In genomic region chr2:54454922-54455583, GRCh38 we compare ENCODE assay signal across 1 cellular context.
TF ChIP-seq lines count a peak whose summit lies in the region.

No MANE protein-coding gene starts in this region.

TF ChIP-seq in HepG2, 621 proteins besides CTCF, POLR2A, EP300 and RAD21 (continued from another document and continues in another):
- TF ChIP-seq, protein P1, sequence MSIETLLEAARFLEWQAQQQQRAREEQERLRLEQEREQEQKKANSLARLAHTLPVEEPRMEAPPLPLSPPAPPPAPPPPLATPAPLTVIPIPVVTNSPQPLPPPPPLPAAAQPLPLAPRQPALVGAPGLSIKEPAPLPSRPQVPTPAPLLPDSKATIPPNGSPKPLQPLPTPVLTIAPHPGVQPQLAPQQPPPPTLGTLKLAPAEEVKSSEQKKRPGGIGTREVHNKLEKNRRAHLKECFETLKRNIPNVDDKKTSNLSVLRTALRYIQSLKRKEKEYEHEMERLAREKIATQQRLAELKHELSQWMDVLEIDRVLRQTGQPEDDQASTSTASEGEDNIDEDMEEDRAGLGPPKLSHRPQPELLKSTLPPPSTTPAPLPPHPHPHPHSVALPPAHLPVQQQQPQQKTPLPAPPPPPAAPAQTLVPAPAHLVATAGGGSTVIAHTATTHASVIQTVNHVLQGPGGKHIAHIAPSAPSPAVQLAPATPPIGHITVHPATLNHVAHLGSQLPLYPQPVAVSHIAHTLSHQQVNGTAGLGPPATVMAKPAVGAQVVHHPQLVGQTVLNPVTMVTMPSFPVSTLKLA (IDR thresholded peaks at IDR 0.05): no peak
- TF ChIP-seq ONECUT2 (CRISPR knock-in tag; IDR thresholded peaks at IDR 0.05): no peak
- no peak for TF ChIP-seq ZNF10 (CRISPR knock-in tag; IDR thresholded peaks at IDR 0.05; ENCODE audit: borderline replicate concordance, low read depth)
- TF ChIP-seq RFXAP (CRISPR knock-in tag; IDR thresholded peaks at IDR 0.05; ENCODE audit: borderline replicate concordance): no peak
- no peak for TF ChIP-seq NFE2L2 (IDR thresholded peaks at IDR 0.05; ENCODE audit: low read length)
- 0 out of 2 replicates have a peak, but pooled peaks have one; percentile 29 for TF ChIP-seq ARHGAP35 (CRISPR knock-in tag; IDR thresholded peaks at IDR 0.05; ENCODE audit: borderline replicate concordance)
- TF ChIP-seq, protein P2, sequence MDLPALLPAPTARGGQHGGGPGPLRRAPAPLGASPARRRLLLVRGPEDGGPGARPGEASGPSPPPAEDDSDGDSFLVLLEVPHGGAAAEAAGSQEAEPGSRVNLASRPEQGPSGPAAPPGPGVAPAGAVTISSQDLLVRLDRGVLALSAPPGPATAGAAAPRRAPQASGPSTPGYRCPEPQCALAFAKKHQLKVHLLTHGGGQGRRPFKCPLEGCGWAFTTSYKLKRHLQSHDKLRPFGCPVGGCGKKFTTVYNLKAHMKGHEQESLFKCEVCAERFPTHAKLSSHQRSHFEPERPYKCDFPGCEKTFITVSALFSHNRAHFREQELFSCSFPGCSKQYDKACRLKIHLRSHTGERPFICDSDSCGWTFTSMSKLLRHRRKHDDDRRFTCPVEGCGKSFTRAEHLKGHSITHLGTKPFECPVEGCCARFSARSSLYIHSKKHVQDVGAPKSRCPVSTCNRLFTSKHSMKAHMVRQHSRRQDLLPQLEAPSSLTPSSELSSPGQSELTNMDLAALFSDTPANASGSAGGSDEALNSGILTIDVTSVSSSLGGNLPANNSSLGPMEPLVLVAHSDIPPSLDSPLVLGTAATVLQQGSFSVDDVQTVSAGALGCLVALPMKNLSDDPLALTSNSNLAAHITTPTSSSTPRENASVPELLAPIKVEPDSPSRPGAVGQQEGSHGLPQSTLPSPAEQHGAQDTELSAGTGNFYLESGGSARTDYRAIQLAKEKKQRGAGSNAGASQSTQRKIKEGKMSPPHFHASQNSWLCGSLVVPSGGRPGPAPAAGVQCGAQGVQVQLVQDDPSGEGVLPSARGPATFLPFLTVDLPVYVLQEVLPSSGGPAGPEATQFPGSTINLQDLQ (CRISPR knock-in tag; IDR thresholded peaks at IDR 0.05): no peak
- no peak for TF ChIP-seq SALL2 (CRISPR knock-in tag; IDR thresholded peaks at IDR 0.05)
- TF ChIP-seq ZNF281 (CRISPR knock-in tag; IDR thresholded peaks at IDR 0.05; ENCODE audit: borderline replicate concordance): no peak
- no peak for TF ChIP-seq ZNF280B (CRISPR knock-in tag; IDR thresholded peaks at IDR 0.05; ENCODE audit: borderline replicate concordance)
- TF ChIP-seq DDIT3 (CRISPR knock-in tag; IDR thresholded peaks at IDR 0.05): no peak
- 0 out of 2 replicates have a peak, but pooled peaks have one; percentile 13 for TF ChIP-seq NFIC (IDR thresholded peaks at IDR 0.05; ENCODE audit: low read length)
- TF ChIP-seq TCF7 (IDR thresholded peaks at IDR 0.05; ENCODE audit: low read depth): 0 out of 2 replicates have a peak, but pooled peaks have one; percentile 5
- peak; percentile 81 for TF ChIP-seq ZMAT3 (CRISPR knock-in tag; conservative IDR thresholded peaks at IDR 0.05)
- no peak for TF ChIP-seq SRF (IDR thresholded peaks at IDR 0.05; ENCODE audit: low read depth, low read length)
- 0 out of 2 replicates have a peak, but pooled peaks have one; percentile 30 for TF ChIP-seq TMF1 (CRISPR knock-in tag; IDR thresholded peaks at IDR 0.05; ENCODE audit: low read depth)
- TF ChIP-seq KLF6 (CRISPR knock-in tag; IDR thresholded peaks at IDR 0.05): 0 out of 2 replicates have a peak, but pooled peaks have one; percentile 14
- TF ChIP-seq ZNF775 (CRISPR knock-in tag; IDR thresholded peaks at IDR 0.05; ENCODE audit: borderline replicate concordance): 0 out of 2 replicates have a peak, but pooled peaks have one; percentile 43
- TF ChIP-seq ZNF232 (CRISPR knock-in tag; IDR thresholded peaks at IDR 0.05; ENCODE audit: borderline replicate concordance): peak; percentile 83; the same call in 1 of the 2 replicates
- TF ChIP-seq TARDBP (CRISPR knock-in tag; IDR thresholded peaks at IDR 0.05): no peak; the same call in 1 of the 2 replicates
- TF ChIP-seq SP4 (CRISPR knock-in tag; IDR thresholded peaks at IDR 0.05): no peak
- TF ChIP-seq HNRNPH1 (optimal IDR thresholded peaks at IDR 0.05; ENCODE audit: low read depth, low read length): no peak
- no peak for TF ChIP-seq ARID3A (IDR thresholded peaks at IDR 0.05; ENCODE audit: low read depth, low read length)
- no peak for TF ChIP-seq ZNF318 (CRISPR knock-in tag; IDR thresholded peaks at IDR 0.05)
- 0 out of 2 replicates have a peak, but pooled peaks have one; percentile 24 for TF ChIP-seq DMAP1 (CRISPR knock-in tag; IDR thresholded peaks at IDR 0.05)
- TF ChIP-seq, protein P3, sequence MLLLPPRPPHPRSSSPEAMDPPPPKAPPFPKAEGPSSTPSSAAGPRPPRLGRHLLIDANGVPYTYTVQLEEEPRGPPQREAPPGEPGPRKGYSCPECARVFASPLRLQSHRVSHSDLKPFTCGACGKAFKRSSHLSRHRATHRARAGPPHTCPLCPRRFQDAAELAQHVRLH (CRISPR knock-in tag; IDR thresholded peaks at IDR 0.05; ENCODE audit: borderline replicate concordance, low read depth): no peak
- no peak for TF ChIP-seq RNF2 (conservative IDR thresholded peaks at IDR 0.05; ENCODE audit: low read depth)
- TF ChIP-seq KLF15 (CRISPR knock-in tag; IDR thresholded peaks at IDR 0.05; ENCODE audit: borderline replicate concordance): no peak
- TF ChIP-seq ZNF710 (CRISPR knock-in tag; IDR thresholded peaks at IDR 0.05; ENCODE audit: borderline replicate concordance): no peak
- no peak for TF ChIP-seq GLMP (CRISPR knock-in tag; IDR thresholded peaks at IDR 0.05; ENCODE audit: borderline replicate concordance)
- no peak for TF ChIP-seq ZNF343 (CRISPR knock-in tag; IDR thresholded peaks at IDR 0.05)
- TF ChIP-seq ZNF891 (CRISPR knock-in tag; IDR thresholded peaks at IDR 0.05): no peak; the same call in 1 of the 2 replicates
